2 cellular contexts compared by ENCODE assay signal in genomic region chr12:16281157-16281556, GRCh38.
TF ChIP-seq lines count a peak whose summit lies in the region.

No MANE protein-coding gene starts in this region.

TF ChIP-seq in liver, 16 proteins besides CTCF, POLR2A, EP300 and RAD21:
- TF ChIP-seq, protein P1, sequence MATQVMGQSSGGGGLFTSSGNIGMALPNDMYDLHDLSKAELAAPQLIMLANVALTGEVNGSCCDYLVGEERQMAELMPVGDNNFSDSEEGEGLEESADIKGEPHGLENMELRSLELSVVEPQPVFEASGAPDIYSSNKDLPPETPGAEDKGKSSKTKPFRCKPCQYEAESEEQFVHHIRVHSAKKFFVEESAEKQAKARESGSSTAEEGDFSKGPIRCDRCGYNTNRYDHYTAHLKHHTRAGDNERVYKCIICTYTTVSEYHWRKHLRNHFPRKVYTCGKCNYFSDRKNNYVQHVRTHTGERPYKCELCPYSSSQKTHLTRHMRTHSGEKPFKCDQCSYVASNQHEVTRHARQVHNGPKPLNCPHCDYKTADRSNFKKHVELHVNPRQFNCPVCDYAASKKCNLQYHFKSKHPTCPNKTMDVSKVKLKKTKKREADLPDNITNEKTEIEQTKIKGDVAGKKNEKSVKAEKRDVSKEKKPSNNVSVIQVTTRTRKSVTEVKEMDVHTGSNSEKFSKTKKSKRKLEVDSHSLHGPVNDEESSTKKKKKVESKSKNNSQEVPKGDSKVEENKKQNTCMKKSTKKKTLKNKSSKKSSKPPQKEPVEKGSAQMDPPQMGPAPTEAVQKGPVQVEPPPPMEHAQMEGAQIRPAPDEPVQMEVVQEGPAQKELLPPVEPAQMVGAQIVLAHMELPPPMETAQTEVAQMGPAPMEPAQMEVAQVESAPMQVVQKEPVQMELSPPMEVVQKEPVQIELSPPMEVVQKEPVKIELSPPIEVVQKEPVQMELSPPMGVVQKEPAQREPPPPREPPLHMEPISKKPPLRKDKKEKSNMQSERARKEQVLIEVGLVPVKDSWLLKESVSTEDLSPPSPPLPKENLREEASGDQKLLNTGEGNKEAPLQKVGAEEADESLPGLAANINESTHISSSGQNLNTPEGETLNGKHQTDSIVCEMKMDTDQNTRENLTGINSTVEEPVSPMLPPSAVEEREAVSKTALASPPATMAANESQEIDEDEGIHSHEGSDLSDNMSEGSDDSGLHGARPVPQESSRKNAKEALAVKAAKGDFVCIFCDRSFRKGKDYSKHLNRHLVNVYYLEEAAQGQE (IDR thresholded peaks at IDR 0.05), result peak; percentile 77
- peak in 1 of 2 donors; percentile 33 for TF ChIP-seq GABPA (IDR thresholded peaks at IDR 0.05 in 1 of 2, conservative IDR thresholded peaks at IDR 0.05 in 1 of 2)
- peak; percentile 99 for TF ChIP-seq HNF4A (conservative IDR thresholded peaks at IDR 0.05)
- peak; percentile 37 for TF ChIP-seq TAF1 (conservative IDR thresholded peaks at IDR 0.05)
- TF ChIP-seq, protein P2, sequence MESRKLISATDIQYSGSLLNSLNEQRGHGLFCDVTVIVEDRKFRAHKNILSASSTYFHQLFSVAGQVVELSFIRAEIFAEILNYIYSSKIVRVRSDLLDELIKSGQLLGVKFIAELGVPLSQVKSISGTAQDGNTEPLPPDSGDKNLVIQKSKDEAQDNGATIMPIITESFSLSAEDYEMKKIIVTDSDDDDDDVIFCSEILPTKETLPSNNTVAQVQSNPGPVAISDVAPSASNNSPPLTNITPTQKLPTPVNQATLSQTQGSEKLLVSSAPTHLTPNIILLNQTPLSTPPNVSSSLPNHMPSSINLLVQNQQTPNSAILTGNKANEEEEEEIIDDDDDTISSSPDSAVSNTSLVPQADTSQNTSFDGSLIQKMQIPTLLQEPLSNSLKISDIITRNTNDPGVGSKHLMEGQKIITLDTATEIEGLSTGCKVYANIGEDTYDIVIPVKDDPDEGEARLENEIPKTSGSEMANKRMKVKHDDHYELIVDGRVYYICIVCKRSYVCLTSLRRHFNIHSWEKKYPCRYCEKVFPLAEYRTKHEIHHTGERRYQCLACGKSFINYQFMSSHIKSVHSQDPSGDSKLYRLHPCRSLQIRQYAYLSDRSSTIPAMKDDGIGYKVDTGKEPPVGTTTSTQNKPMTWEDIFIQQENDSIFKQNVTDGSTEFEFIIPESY (IDR thresholded peaks at IDR 0.05), result peak; percentile 75
- TF ChIP-seq JUND (IDR thresholded peaks at IDR 0.05), result peak; percentile 82 to 95
- no peak for TF ChIP-seq NR2F2 (IDR thresholded peaks at IDR 0.05)
- TF ChIP-seq YY1 (IDR thresholded peaks at IDR 0.05), result peak; percentile 89
- peak; percentile 98 for TF ChIP-seq SP1 (IDR thresholded peaks at IDR 0.05)
- TF ChIP-seq, protein P3, sequence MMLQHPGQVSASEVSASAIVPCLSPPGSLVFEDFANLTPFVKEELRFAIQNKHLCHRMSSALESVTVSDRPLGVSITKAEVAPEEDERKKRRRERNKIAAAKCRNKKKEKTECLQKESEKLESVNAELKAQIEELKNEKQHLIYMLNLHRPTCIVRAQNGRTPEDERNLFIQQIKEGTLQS (IDR thresholded peaks at IDR 0.05), result peak; percentile 92
- TF ChIP-seq MAX (IDR thresholded peaks at IDR 0.05), result peak; percentile 75
- peak; percentile 42 for TF ChIP-seq FOXA1 (IDR thresholded peaks at IDR 0.05)
- TF ChIP-seq HNF4G (IDR thresholded peaks at IDR 0.05), result peak; percentile 95
- peak in 1 of 2 donors; percentile 74 for TF ChIP-seq EGR1 (IDR thresholded peaks at IDR 0.05; ENCODE audit: low read depth in 2 of 2)
- TF ChIP-seq FOXA2 (IDR thresholded peaks at IDR 0.05), result peak; percentile 26
- TF ChIP-seq RXRA (IDR thresholded peaks at IDR 0.05), result peak; percentile 88 to 93

TF ChIP-seq in HepG2, 621 proteins besides CTCF, POLR2A, EP300 and RAD21 (continued from another document):
- TF ChIP-seq ZNF207 (IDR thresholded peaks at IDR 0.05; ENCODE audit: borderline replicate concordance) (no peak), ZBTB34 (CRISPR knock-in tag; IDR thresholded peaks at IDR 0.05) (no peak), NFKB2 (CRISPR knock-in tag; IDR thresholded peaks at IDR 0.05; ENCODE audit: borderline replicate concordance) (no peak), ZNF652 (CRISPR knock-in tag; IDR thresholded peaks at IDR 0.05; ENCODE audit: borderline replicate concordance, low read depth) (no peak), ZNF580 (CRISPR knock-in tag; IDR thresholded peaks at IDR 0.05; ENCODE audit: borderline replicate concordance, low read depth) (no peak), ZNF724P (CRISPR knock-in tag; IDR thresholded peaks at IDR 0.05; ENCODE audit: borderline replicate concordance) (no peak)
